ENCODE assay signal across 8 cellular contexts in genomic region chr5:134523543-134524136, GRCh38. TPM values are rescaled to one million over a fixed set of nuclear protein-coding genes. Genes with fewer than 3 reads are reported as not detected.
DNase-seq lines count a peak whose midpoint lies in the region; ATAC-seq and TF ChIP-seq lines count a peak whose summit lies in the region.

No MANE protein-coding gene starts in this region.

- H2AFZ ChIP-seq in neural cell (ENCODE audit: low read depth, low read length): no peak overlapping the region

- H3K4me1 Mint-ChIP-seq in CD14-positive monocyte: peaks cover 18% of the 10 kb centered on the region

- H4K20me1 ChIP-seq in neural cell (ENCODE audit: insufficient read depth): no peaks in the 10 kb centered on the region

- TF ChIP-seq CTCF in CD14-positive monocyte (IDR thresholded peaks at IDR 0.05) (no peak), neural cell (IDR thresholded peaks at IDR 0.05; ENCODE audit: poor library complexity, severe bottlenecking) (no peak)

- ATAC-seq in HG02798 (IDR thresholded peaks at IDR 0.05; ENCODE audit: poor library complexity, unreplicated experiment) (no peak), HG03354 (IDR thresholded peaks at IDR 0.05; ENCODE audit: poor library complexity, severe bottlenecking, unreplicated experiment) (no peak)

- H3K9me2 ChIP-seq in neural cell (ENCODE audit: insufficient read depth, low read length): no peaks in the 10 kb centered on the region

- peak overlapping the region in 5 of 7 donors; percentile 35 to 89 (median 63) for H3K27ac Mint-ChIP-seq in CD14-positive monocyte

- no peaks in the 10 kb centered on the region for H3K79me2 ChIP-seq in neural cell (replicated peaks; ENCODE audit: insufficient read depth, low read length)

- H3K4me1 ChIP-seq in duodenal mucosa (ENCODE audit: control insufficient read depth in 1 of 2, insufficient read depth in 2 of 2, low read length in 2 of 2): peaks cover 17 to 18% of the 10 kb centered on the region in 2 donors

- peaks cover 5 to 7% (median 6%) of the 10 kb centered on the region in 3 donors for H3K27me3 Mint-ChIP-seq in CD14-positive monocyte (ENCODE audit: low read depth in 3 of 3)

- no peaks in the 10 kb centered on the region for H3K36me3 ChIP-seq in duodenal mucosa (ENCODE audit: control insufficient read depth in 1 of 2, insufficient read depth in 2 of 2, low read length in 2 of 2)
- no peaks in the 10 kb centered on the region for H3K36me3 ChIP-seq in neural cell (ENCODE audit: insufficient read depth, low read length)

- TF ChIP-seq RAD21 in neural cell (conservative IDR thresholded peaks at IDR 0.05): no peak

- H3K4me3 ChIP-seq in duodenal mucosa (ENCODE audit: low read depth in 1 of 2, low read length in 2 of 2) (peak overlapping the region; percentile 76 to 85), neural cell (ENCODE audit: low read length) (peak overlapping the region; percentile 92)

- no peaks in the 10 kb centered on the region for H3K36me3 Mint-ChIP-seq in CD14-positive monocyte

- H3K9me3 Mint-ChIP-seq in CD14-positive monocyte: no peaks in the 10 kb centered on the region

- H3K27me3 ChIP-seq in duodenal mucosa (ENCODE audit: control insufficient read depth in 1 of 2, insufficient read depth in 2 of 2, low read length in 2 of 2) (no peaks in the 10 kb centered on the region), neural cell (ENCODE audit: insufficient read depth, low read depth, low read length) (peaks cover 71% of the 10 kb centered on the region)

- H3K4me3 Mint-ChIP-seq in CD14-positive monocyte: peak overlapping the region; percentile 97 to 99

- peak overlapping the region; percentile 79 to 94 for H3K9ac ChIP-seq in duodenal mucosa (ENCODE audit: low read depth in 1 of 2, low read length in 2 of 2)
- no peak overlapping the region for H3K9ac ChIP-seq in neural cell (ENCODE audit: low read length)

- no peak overlapping the region for H3K4me2 ChIP-seq in neural cell (ENCODE audit: low read length)

- peak overlapping the region; percentile 94 for H3K27ac ChIP-seq in duodenal mucosa (ENCODE audit: low read depth, low read length)
- H3K27ac ChIP-seq in neural cell (ENCODE audit: low read length): no peak overlapping the region

- no peak for DNase-seq in CD14-positive monocyte (ENCODE audit: low spot score)
- DNase-seq in NCI-H69 (lab: John Stamatoyannopoulos, UW): peak; percentile 30
- no peak for DNase-seq in kidney glomerular epithelial cell (lab: John Stamatoyannopoulos, UW)
- DNase-seq in anterior cingulate cortex (lab: John Stamatoyannopoulos, UW): no peak

- H3F3A ChIP-seq in neural cell (ENCODE audit: insufficient read depth, low read length, poor library complexity, severe bottlenecking): no peaks in the 10 kb centered on the region

- TF ChIP-seq EP300 in neural cell (conservative IDR thresholded peaks at IDR 0.05; ENCODE audit: poor library complexity, severe bottlenecking): no peak

- H3K9me3 ChIP-seq in duodenal mucosa (ENCODE audit: control insufficient read depth in 1 of 2, low read length in 2 of 2): no peaks in the 10 kb centered on the region
- H3K9me3 ChIP-seq in neural cell (ENCODE audit: low read length): no peaks in the 10 kb centered on the region

- intact Hi-C loops in CD14-positive monocyte (cut with micrococcal nuclease): loop anchor here (10.0 kb wide), 3 partner anchors 59 to 299 kb away; partner anchors contain the start of gene PPP2CA (in 1 of the 2)

TF ChIP-seq in neural cell, 6 proteins besides CTCF, POLR2A, EP300 and RAD21:
- TF ChIP-seq POLR2AphosphoS5 (IDR thresholded peaks at IDR 0.05) (no peak), REST (IDR thresholded peaks at IDR 0.05; ENCODE audit: borderline replicate concordance) (no peak), EZH2 (IDR thresholded peaks at IDR 0.05; ENCODE audit: borderline replicate concordance, insufficient read depth, low read length, poor library complexity, severe bottlenecking) (no peak), MXI1 (conservative IDR thresholded peaks at IDR 0.05; ENCODE audit: poor library complexity, severe bottlenecking) (no peak), SMC3 (conservative IDR thresholded peaks at IDR 0.05; ENCODE audit: poor library complexity) (no peak), TAF1 (IDR thresholded peaks at IDR 0.05; ENCODE audit: low read depth) (no peak)

RNA-seq across cellular contexts. Expression of gene JADE2, which starts 1.8 kb away (rescaled TPM):
- polyA plus RNA-seq in CD14-positive monocyte (1 to 10 TPM; 2.1 to 3.1 TPM), neural cell (0.84 and 1.9 TPM in 2 replicates)
- 1.3 and 2.2 TPM in 2 replicates for polyA minus RNA-seq in neural cell
